In the genomic region with DNA sequence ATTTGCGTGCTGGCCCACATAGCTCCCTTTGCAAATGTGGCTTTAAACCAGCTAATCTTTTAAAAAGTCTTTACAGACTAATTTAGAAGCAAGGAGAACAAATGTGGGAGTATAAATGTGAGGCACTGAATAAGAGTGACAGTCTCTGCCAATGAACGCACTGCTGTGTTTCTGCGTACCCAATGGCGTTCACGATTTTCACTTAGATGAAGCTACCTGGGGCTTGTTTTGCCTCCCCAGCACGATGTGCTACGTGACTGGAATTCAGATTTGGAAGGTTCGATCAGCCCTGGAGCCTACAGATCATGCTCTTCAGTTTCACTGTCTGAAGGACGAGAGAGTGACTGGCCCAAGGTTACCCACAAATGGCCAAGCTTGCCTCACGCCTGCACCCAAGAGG, we compare ENCODE assay signal across 16 cellular contexts.
"Had no signal": no experiment of that assay in that cellular context is flagged by ENCODE, and none has a peak within 500 bp of the region (broad histone marks: within the 10 kb centered on the region; RNA-seq: fewer than 3 reads in every experiment).

No MANE protein-coding gene starts in this region.

- H3K4me3 Mint-ChIP-seq: dendritic cell treated with granulocyte-macrophage colony-stimulating factor and Interleukin-4, amounts not matched to agents 40 ng/mL and 50 ng/mL, for 4 days; natural killer cell; neural crest cell; stimulated activated effector memory CD8-positive, alpha-beta T cell treated with anti-CD3 and anti-CD28 coated beads, Interleukin-12 subunit alpha, Interleukin-12 subunit beta, amount 100 ng/mL, for 72 hours had no signal

- H3K27me3 ChIP-seq: ovary had no signal

- H3K4me3 ChIP-seq: hepatocyte, ovary had no signal

- H3K9me3 ChIP-seq: ovary had no signal

- H3K36me3 ChIP-seq: ovary had no signal

- DNase-seq: foreskin keratinocyte; islet precursor cell; mammary epithelial cell; natural killer cell; ovary; right cardiac atrium; small intestine; stimulated activated CD4-positive, alpha-beta T cell treated with anti-CD3 and anti-CD28 coated beads, Interleukin-4, amount 100 ng/mL, for 1 hour; stimulated activated CD8-positive, alpha-beta memory T cell treated with anti-CD3 and anti-CD28 coated beads, Interleukin-4, amount 100 ng/mL, for 48 hours; stimulated activated naive CD8-positive, alpha-beta T cell treated with anti-CD3 and anti-CD28 coated beads, Interleukin-15, Interleukin-2, amounts not matched to agents 100 U/mL and 50 U/mL, for 24 hours; trophoblast cell had no signal

- H3K9me3 Mint-ChIP-seq: dendritic cell treated with granulocyte-macrophage colony-stimulating factor and Interleukin-4, amounts not matched to agents 40 ng/mL and 50 ng/mL, for 4 days; natural killer cell; neural crest cell; stimulated activated effector memory CD8-positive, alpha-beta T cell treated with anti-CD3 and anti-CD28 coated beads, Interleukin-12 subunit alpha, Interleukin-12 subunit beta, amount 100 ng/mL, for 72 hours had no signal

- H3K4me1 ChIP-seq: foreskin keratinocyte had no signal

- H3K4me1 Mint-ChIP-seq: natural killer cell; neural crest cell; stimulated activated effector memory CD8-positive, alpha-beta T cell treated with anti-CD3 and anti-CD28 coated beads, Interleukin-12 subunit alpha, Interleukin-12 subunit beta, amount 100 ng/mL, for 72 hours had no signal

- H3K27ac ChIP-seq: foreskin keratinocyte, hepatocyte, ovary had no signal

- H3K36me3 Mint-ChIP-seq: natural killer cell; stimulated activated effector memory CD8-positive, alpha-beta T cell treated with anti-CD3 and anti-CD28 coated beads, Interleukin-12 subunit alpha, Interleukin-12 subunit beta, amount 100 ng/mL, for 72 hours had no signal

- H3K27ac Mint-ChIP-seq: dendritic cell treated with granulocyte-macrophage colony-stimulating factor and Interleukin-4, amounts not matched to agents 40 ng/mL and 50 ng/mL, for 4 days; natural killer cell; stimulated activated effector memory CD8-positive, alpha-beta T cell treated with anti-CD3 and anti-CD28 coated beads, Interleukin-12 subunit alpha, Interleukin-12 subunit beta, amount 100 ng/mL, for 72 hours had no signal

- ATAC-seq: foreskin keratinocyte; left lobe of liver; natural killer cell; right cardiac atrium; stimulated activated effector memory CD8-positive, alpha-beta T cell treated with anti-CD3 and anti-CD28 coated beads, Interleukin-12 subunit alpha, Interleukin-12 subunit beta, amount 100 ng/mL, for 72 hours; stimulated activated naive CD8-positive, alpha-beta T cell treated with anti-CD3 and anti-CD28 coated beads, Interleukin-15, Interleukin-2, amounts not matched to agents 100 U/mL and 50 U/mL, for 24 hours had no signal
